ENCODE assay signal across 30 cellular contexts in genomic region chr14:102352213-102352612, GRCh38. TPM values are rescaled to one million over a fixed set of nuclear protein-coding genes. Genes with fewer than 3 reads are reported as not detected.
DNase-seq lines count a peak whose midpoint lies in the region; ATAC-seq and TF ChIP-seq lines count a peak whose summit lies in the region.
"Had no signal": no experiment of that assay in that cellular context is flagged by ENCODE, and none has a peak within 500 bp of the region (broad histone marks: within the 10 kb centered on the region; RNA-seq: fewer than 3 reads in every experiment).

No MANE protein-coding gene starts in this region.

- no peak overlapping the region for H3K4me3 ChIP-seq in right atrium auricular region
- H3K4me3 ChIP-seq in neutrophil (ENCODE audit: low read depth in 1 of 2, low read length in 1 of 2): peak overlapping the region; percentile 24 to 43
- no peak overlapping the region for H3K4me3 ChIP-seq in testis
- H3K4me3 ChIP-seq: breast epithelium, coronary artery, esophagus muscularis mucosa, hepatocyte, neural progenitor cell, sigmoid colon, SJSA1 had no signal

- H3K27ac ChIP-seq in right atrium auricular region (peak overlapping the region; percentile 7 to 9), neutrophil (peak overlapping the region; percentile 99), testis (no peak overlapping the region)
- H3K27ac ChIP-seq: breast epithelium, coronary artery, hepatocyte, neural progenitor cell, sigmoid colon, SJSA1, WERI-Rb-1 had no signal

- no peaks in the 10 kb centered on the region for H3K27me3 Mint-ChIP-seq in dendritic cell treated with granulocyte-macrophage colony-stimulating factor and Interleukin-4, amounts not matched to agents 40 ng/mL and 50 ng/mL, for 4 days
- H3K27me3 Mint-ChIP-seq in activated T-helper 2 cell treated with anti-CD3 and anti-CD28 coated beads, Interferon-gamma antibody, Interleukin-2, Interleukin-4, amounts not matched to agents 10 μg/mL and 5 μg/mL and 100 μg/mL, durations not matched to agents 14 hours and 24 hours and 36 hours (ENCODE audit: low read depth): no peaks in the 10 kb centered on the region
- H3K27me3 Mint-ChIP-seq: activated CD4-positive, alpha-beta T cell treated with anti-CD3 and anti-CD28 coated beads, Interleukin-2, amount 10 ng/mL, durations not matched to agents 24 days and 14 days; activated naive CD8-positive, alpha-beta T cell; T-cell had no signal

- peaks cover 98% of the 10 kb centered on the region for H3K36me3 Mint-ChIP-seq in dendritic cell treated with granulocyte-macrophage colony-stimulating factor and Interleukin-4, amounts not matched to agents 40 ng/mL and 50 ng/mL, for 4 days (ENCODE audit: low read depth)
- peaks cover 59% of the 10 kb centered on the region for H3K36me3 Mint-ChIP-seq in activated T-helper 2 cell treated with anti-CD3 and anti-CD28 coated beads, Interferon-gamma antibody, Interleukin-2, Interleukin-4, amounts not matched to agents 10 μg/mL and 5 μg/mL and 100 μg/mL, durations not matched to agents 14 hours and 24 hours and 36 hours (ENCODE audit: low read depth)

- intact Hi-C loops in cardiac septum (cut with DNase I) (no loop called here), testis (cut with DNase I; ENCODE audit: low total_unique reads) (no loop called here)
- intact Hi-C loops in dendritic cell treated with granulocyte-macrophage colony-stimulating factor and Interleukin-4, amounts not matched to agents 40 ng/mL and 50 ng/mL, for 4 days (cut with micrococcal nuclease): no loop called here
- intact Hi-C loops in activated T-helper 2 cell treated with anti-CD3 and anti-CD28 coated beads, Interferon-gamma antibody, Interleukin-2, Interleukin-4, amounts not matched to agents 10 μg/mL and 5 μg/mL and 100 μg/mL, durations not matched to agents 14 hours and 24 hours and 36 hours (cut with micrococcal nuclease): no loop called here

- peaks cover 81% of the 10 kb centered on the region for H3K36me3 ChIP-seq in right atrium auricular region
- peaks cover 42% of the 10 kb centered on the region for H3K36me3 ChIP-seq in neutrophil
- H3K36me3 ChIP-seq in testis (ENCODE audit: low read depth, missing control alignments): no peaks in the 10 kb centered on the region
- H3K36me3 ChIP-seq: breast epithelium, neural progenitor cell had no signal

- peak overlapping the region; percentile 11 for H3K27ac Mint-ChIP-seq in dendritic cell treated with granulocyte-macrophage colony-stimulating factor and Interleukin-4, amounts not matched to agents 40 ng/mL and 50 ng/mL, for 4 days
- H3K27ac Mint-ChIP-seq in activated T-helper 2 cell treated with anti-CD3 and anti-CD28 coated beads, Interferon-gamma antibody, Interleukin-2, Interleukin-4, amounts not matched to agents 10 μg/mL and 5 μg/mL and 100 μg/mL, durations not matched to agents 14 hours and 24 hours and 36 hours: no peak overlapping the region
- H3K27ac Mint-ChIP-seq: activated CD4-positive, alpha-beta T cell treated with anti-CD3 and anti-CD28 coated beads, Interleukin-2, amount 10 ng/mL, durations not matched to agents 24 days and 14 days; activated naive CD8-positive, alpha-beta T cell; CD8-positive, alpha-beta T cell; neural progenitor cell; T-cell had no signal

- DNase-seq in right atrium auricular region (ENCODE audit: low spot score) (no peak), cardiac septum (ENCODE audit: low spot score) (no peak), testis (no peak)
- DNase-seq in stimulated activated naive CD4-positive, alpha-beta T cell (lab: John Stamatoyannopoulos, UW): no peak
- no peak for DNase-seq in activated T-helper 2 cell treated with anti-CD3 and anti-CD28 coated beads, Interferon-gamma antibody, Interleukin-2, Interleukin-4, amounts not matched to agents 10 μg/mL and 5 μg/mL and 100 μg/mL, durations not matched to agents 14 hours and 24 hours and 36 hours (ENCODE audit: low spot score)
- DNase-seq: activated CD4-positive, alpha-beta T cell treated with anti-CD3 and anti-CD28 coated beads, Interleukin-2, amount 10 ng/mL, durations not matched to agents 24 days and 14 days; activated CD8-positive, alpha-beta memory T cell treated with anti-CD3 and anti-CD28 coated beads for 24 hours; activated effector memory CD4-positive, alpha-beta T cell treated with anti-CD3 and anti-CD28 coated beads, Interleukin-2, amount 50 U/mL, for 16 hours; AML-193; CD8-positive, alpha-beta T cell; KBM-7; mesendoderm; NCI-H1105 treated with DMSO at 0.1 percent for 48 hours; NCI-H187 treated with DMSO at 0.1 percent for 48 hours; NCI-H2171; NCI-H510A; sigmoid colon; stimulated activated CD4-positive, alpha-beta T cell treated with anti-CD3 and anti-CD28 coated beads, Interleukin-4, amount 100 ng/mL, for 1 hour; T-cell; WERI-Rb-1 had no signal

- no peak for ATAC-seq in GM18861 (IDR thresholded peaks at IDR 0.05; ENCODE audit: unreplicated experiment)
- ATAC-seq: CD8-positive, alpha-beta T cell; T-cell had no signal

- no peak overlapping the region for H3K4me3 Mint-ChIP-seq in dendritic cell treated with granulocyte-macrophage colony-stimulating factor and Interleukin-4, amounts not matched to agents 40 ng/mL and 50 ng/mL, for 4 days
- H3K4me3 Mint-ChIP-seq in activated T-helper 2 cell treated with anti-CD3 and anti-CD28 coated beads, Interferon-gamma antibody, Interleukin-2, Interleukin-4, amounts not matched to agents 10 μg/mL and 5 μg/mL and 100 μg/mL, durations not matched to agents 14 hours and 24 hours and 36 hours (ENCODE audit: low read depth): no peak overlapping the region
- H3K4me3 Mint-ChIP-seq: activated CD4-positive, alpha-beta T cell treated with anti-CD3 and anti-CD28 coated beads, Interleukin-2, amount 10 ng/mL, durations not matched to agents 24 days and 14 days; activated naive CD8-positive, alpha-beta T cell; CD8-positive, alpha-beta T cell; neural progenitor cell; T-cell had no signal

- H3K27me3 ChIP-seq in right atrium auricular region (no peaks in the 10 kb centered on the region), neutrophil (no peaks in the 10 kb centered on the region), testis (no peaks in the 10 kb centered on the region)
- H3K27me3 ChIP-seq: breast epithelium, esophagus muscularis mucosa, hepatocyte, neural progenitor cell, sigmoid colon, SJSA1 had no signal

- H3K4me1 ChIP-seq in right atrium auricular region (peaks cover 0 to 12% of the 10 kb centered on the region in 2 donors), neutrophil (ENCODE audit: control insufficient read depth in 1 of 2, insufficient read depth in 1 of 2, low read depth in 1 of 2, low read length in 1 of 2) (peaks cover 46% of the 10 kb centered on the region in 2 experiments), testis (no peaks in the 10 kb centered on the region)
- H3K4me1 ChIP-seq: breast epithelium, neural progenitor cell, sigmoid colon, SJSA1 had no signal

- peaks cover 7% of the 10 kb centered on the region for H3K4me1 Mint-ChIP-seq in dendritic cell treated with granulocyte-macrophage colony-stimulating factor and Interleukin-4, amounts not matched to agents 40 ng/mL and 50 ng/mL, for 4 days (ENCODE audit: low read depth)
- no peaks in the 10 kb centered on the region for H3K4me1 Mint-ChIP-seq in activated T-helper 2 cell treated with anti-CD3 and anti-CD28 coated beads, Interferon-gamma antibody, Interleukin-2, Interleukin-4, amounts not matched to agents 10 μg/mL and 5 μg/mL and 100 μg/mL, durations not matched to agents 14 hours and 24 hours and 36 hours (ENCODE audit: low read depth)
- H3K4me1 Mint-ChIP-seq: activated CD4-positive, alpha-beta T cell treated with anti-CD3 and anti-CD28 coated beads, Interleukin-2, amount 10 ng/mL, durations not matched to agents 24 days and 14 days; neural progenitor cell had no signal

- TF ChIP-seq CTCF in right atrium auricular region (IDR thresholded peaks at IDR 0.05) (no peak), neutrophil (IDR thresholded peaks at IDR 0.05) (no peak), testis (IDR thresholded peaks at IDR 0.05) (no peak)

- 88 to 93% methylated on average over 4 of the region's 4 CpGs for WGBS in testis, 2 donors

- TF ChIP-seq POLR2A in testis (IDR thresholded peaks at IDR 0.05): no peak

- no peaks in the 10 kb centered on the region for H3K9me3 Mint-ChIP-seq in dendritic cell treated with granulocyte-macrophage colony-stimulating factor and Interleukin-4, amounts not matched to agents 40 ng/mL and 50 ng/mL, for 4 days
- H3K9me3 Mint-ChIP-seq in activated T-helper 2 cell treated with anti-CD3 and anti-CD28 coated beads, Interferon-gamma antibody, Interleukin-2, Interleukin-4, amounts not matched to agents 10 μg/mL and 5 μg/mL and 100 μg/mL, durations not matched to agents 14 hours and 24 hours and 36 hours: no peaks in the 10 kb centered on the region
- H3K9me3 Mint-ChIP-seq: activated CD4-positive, alpha-beta T cell treated with anti-CD3 and anti-CD28 coated beads, Interleukin-2, amount 10 ng/mL, durations not matched to agents 24 days and 14 days; CD8-positive, alpha-beta T cell; neural progenitor cell; T-cell had no signal

- H3K9me3 ChIP-seq in right atrium auricular region (no peaks in the 10 kb centered on the region), neutrophil (no peaks in the 10 kb centered on the region), testis (no peaks in the 10 kb centered on the region)
- H3K9me3 ChIP-seq: breast epithelium, esophagus muscularis mucosa, sigmoid colon, SJSA1 had no signal

RNA-seq across cellular contexts. Expression of gene CINP, which starts 10.5 kb away (rescaled TPM):
- total RNA-seq in right atrium auricular region: 10 to 100 TPM; 25.0 to 31.3 TPM
- 24.5 TPM for total RNA-seq in cardiac septum
- total RNA-seq in activated T-helper 2 cell treated with anti-CD3 and anti-CD28 coated beads, Interferon-gamma antibody, Interleukin-2, Interleukin-4, amounts not matched to agents 10 μg/mL and 5 μg/mL and 100 μg/mL, durations not matched to agents 14 hours and 24 hours and 36 hours: 39.6 and 42.9 TPM in 2 replicates
- total RNA-seq in testis: 10 to 100 TPM; 55.1 to 70.1 TPM
- 80.6 TPM for polyA plus RNA-seq in testis (ENCODE audit: insufficient read depth, low read depth, low replicate concordance)

RNA-seq across cellular contexts. Expression of gene TECPR2, which starts 10.5 kb away (rescaled TPM):
- total RNA-seq in right atrium auricular region: 10 to 100 TPM; 13.2 to 15.5 TPM
- total RNA-seq in cardiac septum: 28.0 TPM
- total RNA-seq in activated T-helper 2 cell treated with anti-CD3 and anti-CD28 coated beads, Interferon-gamma antibody, Interleukin-2, Interleukin-4, amounts not matched to agents 10 μg/mL and 5 μg/mL and 100 μg/mL, durations not matched to agents 14 hours and 24 hours and 36 hours: 7.8 and 12.8 TPM in 2 replicates
- 10 to 100 TPM; 43.4 to 65.9 TPM for total RNA-seq in testis
- 43.6 TPM for polyA plus RNA-seq in testis (ENCODE audit: insufficient read depth, low read depth, low replicate concordance)

RNA-seq across cellular contexts. Expression of gene ZNF839, which starts 32.7 kb away (rescaled TPM):
- total RNA-seq in right atrium auricular region: 1 to 10 TPM; 6.4 to 7.8 TPM
- 10.2 TPM for total RNA-seq in cardiac septum
- 16.4 and 17.3 TPM in 2 replicates for total RNA-seq in activated T-helper 2 cell treated with anti-CD3 and anti-CD28 coated beads, Interferon-gamma antibody, Interleukin-2, Interleukin-4, amounts not matched to agents 10 μg/mL and 5 μg/mL and 100 μg/mL, durations not matched to agents 14 hours and 24 hours and 36 hours
- 10 to 100 TPM; 41.4 to 55.4 TPM for total RNA-seq in testis
- 59.0 TPM for polyA plus RNA-seq in testis (ENCODE audit: insufficient read depth, low read depth, low replicate concordance)

RNA-seq across cellular contexts. Expression of gene MOK, which starts 47.2 kb away (rescaled TPM):
- total RNA-seq in right atrium auricular region (10 to 100 TPM; 10.1 to 22.9 TPM), cardiac septum (9.5 TPM), testis (100 to 1,000 TPM; 157 to 188 TPM)
- total RNA-seq in activated T-helper 2 cell treated with anti-CD3 and anti-CD28 coated beads, Interferon-gamma antibody, Interleukin-2, Interleukin-4, amounts not matched to agents 10 μg/mL and 5 μg/mL and 100 μg/mL, durations not matched to agents 14 hours and 24 hours and 36 hours: 4.8 and 6.8 TPM in 2 replicates
- 171 TPM for polyA plus RNA-seq in testis (ENCODE audit: insufficient read depth, low read depth, low replicate concordance)

Comparison
In these comparisons a context has a peak if more than half of its experiments do, and no peak if none do; other contexts are left out.
1. H3K27ac ChIP-seq: peak in right atrium auricular region (2 of 2) and neutrophil (single experiment); none in testis (0 of 2).
2. H3K4me3 ChIP-seq: peak in neutrophil (2 of 2); none in right atrium auricular region (0 of 2) and testis (0 of 2).